Comparison of ENCODE assay signal across 24 cellular contexts in the genomic region with DNA sequence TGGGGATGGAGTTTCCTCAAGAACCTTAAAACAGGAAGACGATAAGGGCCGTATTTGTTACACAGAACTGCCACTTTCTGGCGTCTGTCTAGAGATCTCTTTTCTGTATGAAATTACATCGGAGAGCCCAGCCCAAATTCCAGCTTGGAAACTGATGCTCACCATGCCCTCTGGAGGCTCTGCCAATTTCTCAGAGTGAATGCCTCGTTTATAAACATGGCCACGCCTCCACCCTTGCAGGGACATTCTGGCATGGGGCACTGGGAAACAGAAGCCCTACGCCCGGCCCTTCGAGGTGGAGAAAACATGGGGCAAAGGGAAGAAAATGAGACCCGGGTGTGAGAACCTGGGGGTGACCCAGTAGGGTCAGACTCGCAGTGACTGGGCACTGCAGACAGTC. TPM values are rescaled to one million over a fixed set of nuclear protein-coding genes. Genes with fewer than 3 reads are reported as not detected.
DNase-seq lines count a peak whose midpoint lies in the region; ATAC-seq and TF ChIP-seq lines count a peak whose summit lies in the region.
"Had no signal": no experiment of that assay in that cellular context is flagged by ENCODE, and none has a peak within 500 bp of the region (broad histone marks: within the 10 kb centered on the region; RNA-seq: fewer than 3 reads in every experiment).

No MANE protein-coding gene starts in this region.

- H3K36me3 ChIP-seq in BLaER1 (peaks cover 10% of the 10 kb centered on the region), MG63 (no peaks in the 10 kb centered on the region), psoas muscle (ENCODE audit: insufficient read depth in 1 of 2, low read depth in 1 of 2) (peaks cover 0 to 8% of the 10 kb centered on the region in 2 donors), endodermal cell (ENCODE audit: control insufficient read depth, insufficient read depth, low read length) (no peaks in the 10 kb centered on the region)
- H3K36me3 ChIP-seq: ascending aorta, esophagus squamous epithelium, thyroid gland had no signal

- peak; percentile 59 for DNase-seq in MG63
- DNase-seq in head of caudate nucleus: peak in 33 of 42 donors; percentile 16 to 76 (median 44)
- no peak for DNase-seq in psoas muscle
- DNase-seq in activated CD4-positive, alpha-beta T cell treated with anti-CD3 and anti-CD28 coated beads, Interleukin-2, amount 10 ng/mL, durations not matched to agents 24 days and 14 days: no peak
- DNase-seq in activated CD4-positive, CD25-positive, alpha-beta regulatory T cell (lab: John Stamatoyannopoulos, UW): no peak
- no peak for DNase-seq in NCI-H1436 (lab: John Stamatoyannopoulos, UW)
- DNase-seq in endodermal cell: no peak
- DNase-seq: activated CD8-positive, alpha-beta memory T cell treated with anti-CD3 and anti-CD28 coated beads for 24 hours; activated effector memory CD4-positive, alpha-beta T cell treated with Interleukin-2 at 50 U/mL for 16 hours; activated naive CD8-positive, alpha-beta T cell treated with anti-CD3 and anti-CD28 coated beads for 36 hours; COR-L47; DMS79 treated with DMSO at 0.1 percent for 48 hours; esophagus squamous epithelium; Karpas-422; kidney; mucosa of descending colon; SK-N-SH; stimulated activated CD4-positive, alpha-beta T cell treated with anti-CD3 and anti-CD28 coated beads, Interleukin-15, amount 100 ng/mL, for 24 hours; T-helper 2 cell; thyroid gland had no signal

- ATAC-seq in psoas muscle: peak; percentile 37 to 70 (median 60)
- ATAC-seq: mucosa of descending colon, sciatic nerve had no signal

- no peaks in the 10 kb centered on the region for H3K9me3 ChIP-seq in BLaER1
- H3K9me3 ChIP-seq in MG63: peaks cover 4% of the 10 kb centered on the region; the same call in 1 of the 2 replicates
- no peaks in the 10 kb centered on the region for H3K9me3 ChIP-seq in psoas muscle
- H3K9me3 ChIP-seq in endodermal cell (ENCODE audit: control insufficient read depth, low read length): no peaks in the 10 kb centered on the region
- H3K9me3 ChIP-seq: ascending aorta, mucosa of descending colon, SK-N-SH, thyroid gland had no signal

- H3K4me1 Mint-ChIP-seq in activated CD4-positive, alpha-beta T cell treated with anti-CD3 and anti-CD28 coated beads, Interleukin-2, amount 10 ng/mL, durations not matched to agents 24 days and 14 days: peaks cover 5% of the 10 kb centered on the region
- H3K4me1 Mint-ChIP-seq in endodermal cell: no peaks in the 10 kb centered on the region
- H3K4me1 Mint-ChIP-seq: activated naive CD8-positive, alpha-beta T cell treated with anti-CD3 and anti-CD28 coated beads for 36 hours had no signal

- no peak overlapping the region for H3K27ac Mint-ChIP-seq in activated CD4-positive, alpha-beta T cell treated with anti-CD3 and anti-CD28 coated beads, Interleukin-2, amount 10 ng/mL, durations not matched to agents 24 days and 14 days
- H3K27ac Mint-ChIP-seq in endodermal cell: no peak overlapping the region
- H3K27ac Mint-ChIP-seq: activated naive CD8-positive, alpha-beta T cell treated with anti-CD3 and anti-CD28 coated beads for 36 hours; stimulated activated naive CD8-positive, alpha-beta T cell treated with anti-CD3 and anti-CD28 coated beads, Interleukin-15, Interleukin-2, amounts not matched to agents 100 ng/mL and 50 ng/mL, for 24 hours had no signal

- H3K9ac ChIP-seq in BLaER1 (peak overlapping the region; percentile 23; the same call in 1 of the 2 replicates), endodermal cell (ENCODE audit: extremely low read depth, low read length, poor library complexity, severe bottlenecking) (no peak overlapping the region)
- H3K9ac ChIP-seq: SK-N-SH had no signal

- H4K20me1 ChIP-seq in BLaER1: no peaks in the 10 kb centered on the region

- H3K36me3 Mint-ChIP-seq in activated CD4-positive, alpha-beta T cell treated with anti-CD3 and anti-CD28 coated beads, Interleukin-2, amount 10 ng/mL, durations not matched to agents 24 days and 14 days (ENCODE audit: low read depth): no peaks in the 10 kb centered on the region
- no peaks in the 10 kb centered on the region for H3K36me3 Mint-ChIP-seq in endodermal cell (ENCODE audit: low read depth)
- H3K36me3 Mint-ChIP-seq: activated naive CD8-positive, alpha-beta T cell treated with anti-CD3 and anti-CD28 coated beads for 36 hours had no signal

- no peaks in the 10 kb centered on the region for H3K9me3 Mint-ChIP-seq in activated CD4-positive, alpha-beta T cell treated with anti-CD3 and anti-CD28 coated beads, Interleukin-2, amount 10 ng/mL, durations not matched to agents 24 days and 14 days
- H3K9me3 Mint-ChIP-seq in endodermal cell: no peaks in the 10 kb centered on the region

- H3K4me3 ChIP-seq in BLaER1 (no peak overlapping the region), MG63 (no peak overlapping the region), psoas muscle (no peak overlapping the region), endodermal cell (ENCODE audit: low read length) (no peak overlapping the region)
- H3K4me3 ChIP-seq: ascending aorta, esophagus squamous epithelium, mucosa of descending colon, thyroid gland had no signal

- 26 to 38% (median 28%) methylated on average over 11 of the region's 11 CpGs for WGBS in psoas muscle, 3 donors
- 87 to 91% methylated on average over 7 to 11 of the region's 11 CpGs for WGBS in endodermal cell (ENCODE audit: insufficient coverage in 1 of 2, insufficient read length in 1 of 2), 2 experiments

- peak overlapping the region; percentile 75 for H3K27ac ChIP-seq in BLaER1
- H3K27ac ChIP-seq in psoas muscle: peak overlapping the region; percentile 70
- no peak overlapping the region for H3K27ac ChIP-seq in endodermal cell (ENCODE audit: low read depth, low read length)
- H3K27ac ChIP-seq: ascending aorta, esophagus squamous epithelium, thyroid gland had no signal

- no peaks in the 10 kb centered on the region for H3K27me3 ChIP-seq in BLaER1
- no peaks in the 10 kb centered on the region for H3K27me3 ChIP-seq in MG63
- H3K27me3 ChIP-seq in psoas muscle (ENCODE audit: insufficient read depth in 3 of 3, low read length in 2 of 3): no peaks in the 10 kb centered on the region
- H3K27me3 ChIP-seq in endodermal cell (ENCODE audit: control insufficient read depth, insufficient read depth, low read length, poor library complexity, severe bottlenecking): no peaks in the 10 kb centered on the region
- H3K27me3 ChIP-seq: ascending aorta, thyroid gland had no signal

- TF ChIP-seq CTCF in psoas muscle (IDR thresholded peaks at IDR 0.05) (no peak), endodermal cell (conservative IDR thresholded peaks at IDR 0.05) (no peak)

- H3K27me3 Mint-ChIP-seq in activated CD4-positive, alpha-beta T cell treated with anti-CD3 and anti-CD28 coated beads, Interleukin-2, amount 10 ng/mL, durations not matched to agents 24 days and 14 days: peaks cover 6% of the 10 kb centered on the region
- no peaks in the 10 kb centered on the region for H3K27me3 Mint-ChIP-seq in endodermal cell (ENCODE audit: insufficient read depth)
- H3K27me3 Mint-ChIP-seq: stimulated activated naive CD8-positive, alpha-beta T cell treated with anti-CD3 and anti-CD28 coated beads, Interleukin-15, Interleukin-2, amounts not matched to agents 100 ng/mL and 50 ng/mL, for 24 hours had no signal

- peak overlapping the region; percentile 85 for H3K4me2 ChIP-seq in BLaER1
- H3K4me2 ChIP-seq: SK-N-SH had no signal

- H3K4me1 ChIP-seq in BLaER1 (peaks cover 99% of the 10 kb centered on the region), psoas muscle (peaks cover 31% of the 10 kb centered on the region), endodermal cell (ENCODE audit: control insufficient read depth, insufficient read depth, low read length) (no peaks in the 10 kb centered on the region)
- H3K4me1 ChIP-seq: ascending aorta, thyroid gland had no signal

- intact Hi-C loops in head of caudate nucleus (cut with DNase I): no loop called here
- intact Hi-C loops in psoas muscle (cut with DNase I): loop anchor here in 1 of 2 donors (5.0 kb wide), 1 partner anchor 37 kb away; no protein-coding TSS in a partner anchor
- intact Hi-C loops in activated CD4-positive, alpha-beta T cell treated with anti-CD3 and anti-CD28 coated beads, Interleukin-2, amount 10 ng/mL, durations not matched to agents 24 days and 14 days (cut with micrococcal nuclease): no loop called here

- no peak overlapping the region for H3K4me3 Mint-ChIP-seq in activated CD4-positive, alpha-beta T cell treated with anti-CD3 and anti-CD28 coated beads, Interleukin-2, amount 10 ng/mL, durations not matched to agents 24 days and 14 days
- no peak overlapping the region for H3K4me3 Mint-ChIP-seq in endodermal cell
- H3K4me3 Mint-ChIP-seq: activated naive CD8-positive, alpha-beta T cell treated with anti-CD3 and anti-CD28 coated beads for 36 hours; stimulated activated naive CD8-positive, alpha-beta T cell treated with anti-CD3 and anti-CD28 coated beads, Interleukin-15, Interleukin-2, amounts not matched to agents 100 ng/mL and 50 ng/mL, for 24 hours had no signal

RNA-seq across cellular contexts. Expression of gene SEC13, which starts 53.4 kb away (rescaled TPM):
- total RNA-seq in MG63 (2014; rRNA removed; shearing (Covaris generic); ENCODE audit: low replicate concordance): 97.2 and 147 TPM in 2 replicates
- total RNA-seq in psoas muscle (10 to 100 TPM; 56.3 to 95.5 (median 83.0) TPM), endodermal cell (100 to 1,000 TPM; 140 to 142 TPM)
- 100 to 1,000 TPM; 118 to 200 (median 181) TPM for polyA plus RNA-seq in psoas muscle
- total RNA-seq in activated CD4-positive, alpha-beta T cell treated with anti-CD3 and anti-CD28 coated beads, Interleukin-2, amount 10 ng/mL, durations not matched to agents 24 days and 14 days: 128 and 131 TPM in 2 replicates
- polyA plus RNA-seq in endodermal cell (2013, experiment 1 of 2): 118 TPM
- 117 TPM for polyA plus RNA-seq in endodermal cell (2013, experiment 2 of 2)

Comparison
In these comparisons a context has a peak if more than half of its experiments do, and no peak if none do; other contexts are left out.
1. DNase-seq: peak in MG63 (single experiment) and head of caudate nucleus (33 of 42); none in psoas muscle (0 of 2), activated CD4-positive, alpha-beta T cell treated with anti-CD3 and anti-CD28 coated beads, Interleukin-2, amount 10 ng/mL, durations not matched to agents 24 days and 14 days (single experiment), activated CD4-positive, CD25-positive, alpha-beta regulatory T cell (0 of 4), NCI-H1436 (single experiment) and endodermal cell (single experiment).